17 cellular contexts compared by ENCODE assay signal in genomic region chr4:140122891-140123290, GRCh38. TPM values are rescaled to one million over a fixed set of nuclear protein-coding genes. Genes with fewer than 3 reads are reported as not detected.
DNase-seq lines count a peak whose midpoint lies in the region; ATAC-seq, FAIRE-seq and TF ChIP-seq lines count a peak whose summit lies in the region.
"Had no signal": no experiment of that assay in that cellular context is flagged by ENCODE, and none has a peak within 500 bp of the region (broad histone marks: within the 10 kb centered on the region; RNA-seq: fewer than 3 reads in every experiment).

No MANE protein-coding gene starts in this region.

- peak; percentile 6 for FAIRE-seq in D721Med (lab: Jason Lieb, UNC)
- FAIRE-seq: H54, K562 had no signal

- no peak for DNase-seq in activated CD8-positive, alpha-beta memory T cell treated with anti-CD3 and anti-CD28 coated beads, Interleukin-2, amount 10 ng/mL, durations not matched to agents 7 days and 5 days
- DNase-seq in activated CD8-positive, alpha-beta memory T cell treated with anti-CD3 and anti-CD28 coated beads, Interleukin-2, amount 50 U/mL, for 4 hours, result no peak
- DNase-seq in D721Med (ENCODE audit: insufficient read length, low spot score) (no peak), OCI-M1 (lab: John Stamatoyannopoulos, UW) (peak; percentile 92), NCI-H2227 (lab: John Stamatoyannopoulos, UW; ENCODE audit: unreplicated experiment) (no peak), DMS114 treated with DMSO at 0.1 percent for 48 hours (lab: John Stamatoyannopoulos, UW; ENCODE audit: unreplicated experiment) (no peak)
- peak in 4 of 9 donors; percentile 13 to 34 (median 22) for DNase-seq in naive thymus-derived CD4-positive, alpha-beta T cell
- DNase-seq: CD8-positive, alpha-beta memory T cell; MG63; NCI-H1105 treated with DMSO at 0.1 percent for 48 hours; NCI-H2029; NCI-H2171 treated with DMSO at 0.1 percent for 48 hours; NCI-H524; RPMI8226 had no signal

- CTCF ChIA-PET in activated CD8-positive, alpha-beta memory T cell treated with anti-CD3 and anti-CD28 coated beads, Interleukin-2, amount 10 ng/mL, durations not matched to agents 7 days and 5 days (lab: Charles Lee), result interaction anchor here (0.7 to 1.7 kb wide), 6 partner anchors 20 to 131 kb away, joined by 3 to 4 read pairs (median 3); partner anchors contain the start of gene MAML3
- CTCF ChIA-PET in naive thymus-derived CD4-positive, alpha-beta T cell (lab: Charles Lee), result no interaction called here

- no peaks in the 10 kb centered on the region for H3K9me3 Mint-ChIP-seq in activated CD8-positive, alpha-beta memory T cell treated with anti-CD3 and anti-CD28 coated beads, Interleukin-2, amount 10 ng/mL, durations not matched to agents 7 days and 5 days (ENCODE audit: low read depth)
- H3K9me3 Mint-ChIP-seq in naive thymus-derived CD4-positive, alpha-beta T cell, result peaks cover 0 to 2% (median 0%) of the 10 kb centered on the region in 11 donors
- H3K9me3 Mint-ChIP-seq: CD8-positive, alpha-beta memory T cell had no signal

- H3K4me3 Mint-ChIP-seq in activated CD8-positive, alpha-beta memory T cell treated with anti-CD3 and anti-CD28 coated beads, Interleukin-2, amount 10 ng/mL, durations not matched to agents 7 days and 5 days, result peak overlapping the region; percentile 1
- peak overlapping the region in 9 of 10 donors; percentile 36 to 76 (median 65) for H3K4me3 Mint-ChIP-seq in naive thymus-derived CD4-positive, alpha-beta T cell
- H3K4me3 Mint-ChIP-seq: CD8-positive, alpha-beta memory T cell had no signal

- peak overlapping the region; percentile 62 for H3K27ac Mint-ChIP-seq in activated CD8-positive, alpha-beta memory T cell treated with anti-CD3 and anti-CD28 coated beads, Interleukin-2, amount 10 ng/mL, durations not matched to agents 7 days and 5 days
- H3K27ac Mint-ChIP-seq in naive thymus-derived CD4-positive, alpha-beta T cell, result peak overlapping the region in 6 of 9 donors; percentile 3 to 71 (median 9)
- H3K27ac Mint-ChIP-seq: CD8-positive, alpha-beta memory T cell had no signal

- intact Hi-C loops in naive thymus-derived CD4-positive, alpha-beta T cell (cut with micrococcal nuclease), result loop anchor here (1.0 kb wide), 2 partner anchors 27 to 31 kb away; partner anchors contain the start of gene MAML3 (in 1 of the 2)

- H3K36me3 ChIP-seq in naive thymus-derived CD4-positive, alpha-beta T cell (ENCODE audit: control insufficient read depth in 2 of 3, insufficient read depth in 3 of 3, low read length in 3 of 3), result no peaks in the 10 kb centered on the region
- H3K36me3 ChIP-seq: MG63 had no signal

- H3K27me3 ChIP-seq in naive thymus-derived CD4-positive, alpha-beta T cell (ENCODE audit: control insufficient read depth in 2 of 2, insufficient read depth in 2 of 2, low read length in 2 of 2), result no peaks in the 10 kb centered on the region
- H3K27me3 ChIP-seq: MG63 had no signal

- H3K9me3 ChIP-seq in naive thymus-derived CD4-positive, alpha-beta T cell (ENCODE audit: control insufficient read depth in 2 of 3, low read length in 3 of 3), result no peaks in the 10 kb centered on the region
- H3K9me3 ChIP-seq: MG63 had no signal

- peaks cover 0 to 16% of the 10 kb centered on the region in 2 donors for H3K4me1 ChIP-seq in naive thymus-derived CD4-positive, alpha-beta T cell (ENCODE audit: control insufficient read depth in 2 of 2, insufficient read depth in 2 of 2, low read length in 2 of 2)

- H3K36me3 Mint-ChIP-seq in activated CD8-positive, alpha-beta memory T cell treated with anti-CD3 and anti-CD28 coated beads, Interleukin-2, amount 10 ng/mL, durations not matched to agents 7 days and 5 days, result peaks cover 8% of the 10 kb centered on the region
- H3K36me3 Mint-ChIP-seq in naive thymus-derived CD4-positive, alpha-beta T cell, result peaks cover 0 to 8% (median 3%) of the 10 kb centered on the region in 5 donors
- H3K36me3 Mint-ChIP-seq: CD8-positive, alpha-beta memory T cell had no signal

- H3K4me3 ChIP-seq in naive thymus-derived CD4-positive, alpha-beta T cell (ENCODE audit: low read length), result no peak overlapping the region
- H3K4me3 ChIP-seq: K562, MG63 had no signal

- peak; percentile 60 for ATAC-seq in activated CD8-positive, alpha-beta memory T cell treated with anti-CD3 and anti-CD28 coated beads, Interleukin-2, amount 10 ng/mL, durations not matched to agents 7 days and 5 days
- no peak for ATAC-seq in naive thymus-derived CD4-positive, alpha-beta T cell
- no peak for ATAC-seq in GM18870 (IDR thresholded peaks at IDR 0.05; ENCODE audit: unreplicated experiment)
- ATAC-seq: K562 had no signal

- POLR2A ChIA-PET in naive thymus-derived CD4-positive, alpha-beta T cell (lab: Charles Lee), result interaction anchor here (1.0 kb wide), 1 partner anchor 9 kb away, joined by 4 read pairs; no protein-coding TSS in a partner anchor

- TF ChIP-seq CTCF in D721Med (IDR thresholded peaks at IDR 0.05; ENCODE audit: insufficient read depth, missing control alignments), result no peak

- peaks cover 19% of the 10 kb centered on the region for H3K4me1 Mint-ChIP-seq in activated CD8-positive, alpha-beta memory T cell treated with anti-CD3 and anti-CD28 coated beads, Interleukin-2, amount 10 ng/mL, durations not matched to agents 7 days and 5 days
- peaks cover 6 to 29% (median 20%) of the 10 kb centered on the region in 7 donors for H3K4me1 Mint-ChIP-seq in naive thymus-derived CD4-positive, alpha-beta T cell

- no peak overlapping the region for H3K27ac ChIP-seq in naive thymus-derived CD4-positive, alpha-beta T cell (ENCODE audit: low read depth, low read length)

- H3K27me3 Mint-ChIP-seq in activated CD8-positive, alpha-beta memory T cell treated with anti-CD3 and anti-CD28 coated beads, Interleukin-2, amount 10 ng/mL, durations not matched to agents 7 days and 5 days, result peaks cover 32% of the 10 kb centered on the region
- H3K27me3 Mint-ChIP-seq in naive thymus-derived CD4-positive, alpha-beta T cell, result peaks cover 0 to 45% (median 0%) of the 10 kb centered on the region in 5 donors

RNA-seq across cellular contexts. Expression of gene MAML3, which starts 31.1 kb away (rescaled TPM):
- 1 to 10 TPM; 1.8 to 4.3 TPM for total RNA-seq in activated CD8-positive, alpha-beta memory T cell treated with anti-CD3 and anti-CD28 coated beads, Interleukin-2, amount 10 ng/mL, durations not matched to agents 7 days and 5 days
- 1 to 10 TPM; 1.4 to 9.4 (median 3.6) TPM for total RNA-seq in naive thymus-derived CD4-positive, alpha-beta T cell
- under 1 TPM; 0.53 to 0.55 TPM for polyA plus RNA-seq in naive thymus-derived CD4-positive, alpha-beta T cell
